In the genomic region with DNA sequence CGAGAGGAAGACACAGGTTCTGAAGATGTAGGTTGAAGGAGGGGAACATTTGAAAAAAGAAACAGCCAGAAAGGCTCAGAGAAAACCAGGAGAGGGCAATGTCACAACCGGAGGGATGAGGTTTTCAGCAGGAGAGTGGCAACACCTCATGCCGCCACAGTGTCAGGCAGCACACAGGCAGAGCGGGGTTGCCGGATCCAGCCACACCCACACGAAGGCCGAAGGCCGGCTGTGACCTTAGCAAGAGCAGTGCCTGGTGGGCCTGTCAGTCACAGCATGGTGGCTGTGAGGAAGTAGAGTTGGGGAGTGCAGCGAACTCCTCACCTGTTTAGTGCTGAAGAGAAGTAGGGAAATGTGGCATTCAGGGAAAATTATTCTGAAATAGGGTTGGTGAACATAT, we compare ENCODE assay signal across 12 cellular contexts. TPM values are rescaled to one million over a fixed set of nuclear protein-coding genes. Genes with fewer than 3 reads are reported as not detected.
DNase-seq lines count a peak whose midpoint lies in the region; ATAC-seq and TF ChIP-seq lines count a peak whose summit lies in the region.
"Had no signal": no experiment of that assay in that cellular context is flagged by ENCODE, and none has a peak within 500 bp of the region (broad histone marks: within the 10 kb centered on the region; RNA-seq: fewer than 3 reads in every experiment).

No MANE protein-coding gene starts in this region.

- peaks cover 24 to 40% (median 28%) of the 10 kb centered on the region in 4 donors for H3K4me1 Mint-ChIP-seq in CD4-positive, CD25-positive, alpha-beta regulatory T cell
- H3K4me1 Mint-ChIP-seq in GM23338 = peaks cover 2% of the 10 kb centered on the region; the same call in 1 of the 3 replicates
- no peaks in the 10 kb centered on the region for H3K4me1 Mint-ChIP-seq in WTC11

- POLR2A ChIA-PET in WTC11 (lab: Charles Lee) = no interaction called here

- H3K27me3 Mint-ChIP-seq in CD4-positive, CD25-positive, alpha-beta regulatory T cell = no peaks in the 10 kb centered on the region
- no peaks in the 10 kb centered on the region for H3K27me3 Mint-ChIP-seq in GM23338 (ENCODE audit: insufficient read depth, low read depth, poor library complexity)
- no peaks in the 10 kb centered on the region for H3K27me3 Mint-ChIP-seq in WTC11 (ENCODE audit: low read depth)

- no peak for TF ChIP-seq CTCF in GM23338 (conservative IDR thresholded peaks at IDR 0.05; ENCODE audit: low read depth in 2 of 2)
- no peak for TF ChIP-seq CTCF in WTC11 (IDR thresholded peaks at IDR 0.05)
- TF ChIP-seq CTCF in esophagus squamous epithelium (IDR thresholded peaks at IDR 0.05) = no peak

- no peaks in the 10 kb centered on the region for H3K4me1 ChIP-seq in CD4-positive, CD25-positive, alpha-beta regulatory T cell (ENCODE audit: control insufficient read depth, insufficient read depth, low read length, poor library complexity, severe bottlenecking)
- H3K4me1 ChIP-seq in GM23338 (ENCODE audit: insufficient read depth) = no peaks in the 10 kb centered on the region
- H3K4me1 ChIP-seq in esophagus squamous epithelium = no peaks in the 10 kb centered on the region
- H3K4me1 ChIP-seq: BE2C had no signal

- H2AFZ ChIP-seq in GM23338 = no peak overlapping the region

- intact Hi-C loops in esophagus squamous epithelium (cut with DNase I) = no loop called here

- WGBS in esophagus squamous epithelium, 2 donors = 91 to 93% methylated on average over 9 of the region's 9 CpGs

- no peak for ATAC-seq in CD4-positive, CD25-positive, alpha-beta regulatory T cell (ENCODE audit: low read depth in 2 of 2)
- ATAC-seq in GM23338 (peak; percentile 78), WTC11 (peak; percentile 90), GM19467 (IDR thresholded peaks at IDR 0.05; ENCODE audit: unreplicated experiment) (no peak)

- H3K27ac ChIP-seq in CD4-positive, CD25-positive, alpha-beta regulatory T cell (ENCODE audit: insufficient read depth, low read length, poor library complexity, severe bottlenecking) = no peak overlapping the region
- no peak overlapping the region for H3K27ac ChIP-seq in GM23338 (ENCODE audit: low read depth)
- H3K27ac ChIP-seq in esophagus squamous epithelium = no peak overlapping the region
- H3K27ac ChIP-seq: C4-2B had no signal

- 0 out of 2 replicates have a peak, but pooled peaks cover 2% of the 10 kb centered on the region for H4K20me1 ChIP-seq in GM23338 (replicated peaks; ENCODE audit: insufficient read depth)

- no peaks in the 10 kb centered on the region for H3F3A ChIP-seq in GM23338 (replicated peaks; ENCODE audit: low read depth)

- no peaks in the 10 kb centered on the region for H3K9me2 ChIP-seq in GM23338 (ENCODE audit: insufficient read depth)

- H3K36me3 Mint-ChIP-seq in CD4-positive, CD25-positive, alpha-beta regulatory T cell = peaks cover 86% of the 10 kb centered on the region
- H3K36me3 Mint-ChIP-seq in GM23338 (ENCODE audit: low read depth) = peaks cover 86% of the 10 kb centered on the region
- H3K36me3 Mint-ChIP-seq in WTC11 = peaks cover 64% of the 10 kb centered on the region

- peaks cover 0 to 8% of the 10 kb centered on the region in 2 experiments for H3K9me3 ChIP-seq in CD4-positive, CD25-positive, alpha-beta regulatory T cell (ENCODE audit: control insufficient read depth in 2 of 2, low read length in 2 of 2)
- peaks cover 0 to 5% (median 0%) of the 10 kb centered on the region in 3 donors for H3K9me3 ChIP-seq in esophagus squamous epithelium
- H3K9me3 ChIP-seq: BE2C had no signal

- peaks cover 0 to 14% (median 5%) of the 10 kb centered on the region in 7 donors for H3K9me3 Mint-ChIP-seq in CD4-positive, CD25-positive, alpha-beta regulatory T cell
- H3K9me3 Mint-ChIP-seq in GM23338 = peaks cover 12% of the 10 kb centered on the region; the same call in 2 of the 3 replicates
- H3K9me3 Mint-ChIP-seq in WTC11 = peaks cover 19% of the 10 kb centered on the region

- peaks cover 56% of the 10 kb centered on the region for H3K36me3 ChIP-seq in CD4-positive, CD25-positive, alpha-beta regulatory T cell (ENCODE audit: control insufficient read depth, insufficient read depth, low read length)
- H3K36me3 ChIP-seq in GM23338 (ENCODE audit: insufficient read depth) (peaks cover 24% of the 10 kb centered on the region), esophagus squamous epithelium (peaks cover 0 to 89% (median 12%) of the 10 kb centered on the region in 3 donors)

- no peak overlapping the region for H3K4me3 ChIP-seq in CD4-positive, CD25-positive, alpha-beta regulatory T cell (ENCODE audit: low read depth, low read length)
- no peak overlapping the region for H3K4me3 ChIP-seq in GM23338
- H3K4me3 ChIP-seq in esophagus squamous epithelium = no peak overlapping the region

- H3K27ac Mint-ChIP-seq in CD4-positive, CD25-positive, alpha-beta regulatory T cell = peak overlapping the region in 2 of 3 donors; percentile 52 to 77
- H3K27ac Mint-ChIP-seq in GM23338 (no peak overlapping the region), WTC11 (no peak overlapping the region)

- TF ChIP-seq POLR2A in esophagus squamous epithelium (IDR thresholded peaks at IDR 0.05) = no peak

- CTCF ChIA-PET in WTC11 (lab: Charles Lee) = no interaction called here

- H3K4me2 ChIP-seq in GM23338 = no peak overlapping the region

- no peaks in the 10 kb centered on the region for H3K27me3 ChIP-seq in CD4-positive, CD25-positive, alpha-beta regulatory T cell (ENCODE audit: control insufficient read depth, insufficient read depth, low read length)
- H3K27me3 ChIP-seq in GM23338 (ENCODE audit: insufficient read depth) (no peaks in the 10 kb centered on the region), esophagus squamous epithelium (no peaks in the 10 kb centered on the region)
- H3K27me3 ChIP-seq: BE2C had no signal

- H3K4me3 Mint-ChIP-seq in CD4-positive, CD25-positive, alpha-beta regulatory T cell = no peak overlapping the region
- H3K4me3 Mint-ChIP-seq in GM23338 (no peak overlapping the region), WTC11 (no peak overlapping the region)

- H3K79me2 ChIP-seq in GM23338 (replicated peaks; ENCODE audit: insufficient read depth) = peaks cover 21% of the 10 kb centered on the region; the same call in 1 of the 2 replicates

- no peak for DNase-seq in CD4-positive, CD25-positive, alpha-beta regulatory T cell
- DNase-seq in GM23338 (ENCODE audit: low spot score) = peak; percentile 30
- DNase-seq in WTC11 (ENCODE audit: low spot score) = no peak
- peak; percentile 14 for DNase-seq in iPS-NIHi11 (ENCODE audit: low spot score)
- no peak for DNase-seq in esophagus squamous epithelium (lab: John Stamatoyannopoulos, UW)
- DNase-seq in DMS 273 (lab: John Stamatoyannopoulos, UW; ENCODE audit: unreplicated experiment) = no peak
- DNase-seq in T1000 (lab: John Stamatoyannopoulos, UW) = no peak
- DNase-seq: BE2C, DMS 273 treated with DMSO at 0.1 percent for 48 hours, Karpas-422 had no signal

TF ChIP-seq in WTC11, 78 proteins besides CTCF, POLR2A, EP300 and RAD21 (continues in another document):
- TF ChIP-seq, protein P1, sequence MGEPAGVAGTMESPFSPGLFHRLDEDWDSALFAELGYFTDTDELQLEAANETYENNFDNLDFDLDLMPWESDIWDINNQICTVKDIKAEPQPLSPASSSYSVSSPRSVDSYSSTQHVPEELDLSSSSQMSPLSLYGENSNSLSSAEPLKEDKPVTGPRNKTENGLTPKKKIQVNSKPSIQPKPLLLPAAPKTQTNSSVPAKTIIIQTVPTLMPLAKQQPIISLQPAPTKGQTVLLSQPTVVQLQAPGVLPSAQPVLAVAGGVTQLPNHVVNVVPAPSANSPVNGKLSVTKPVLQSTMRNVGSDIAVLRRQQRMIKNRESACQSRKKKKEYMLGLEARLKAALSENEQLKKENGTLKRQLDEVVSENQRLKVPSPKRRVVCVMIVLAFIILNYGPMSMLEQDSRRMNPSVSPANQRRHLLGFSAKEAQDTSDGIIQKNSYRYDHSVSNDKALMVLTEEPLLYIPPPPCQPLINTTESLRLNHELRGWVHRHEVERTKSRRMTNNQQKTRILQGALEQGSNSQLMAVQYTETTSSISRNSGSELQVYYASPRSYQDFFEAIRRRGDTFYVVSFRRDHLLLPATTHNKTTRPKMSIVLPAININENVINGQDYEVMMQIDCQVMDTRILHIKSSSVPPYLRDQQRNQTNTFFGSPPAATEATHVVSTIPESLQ (CRISPR knock-in tag; IDR thresholded peaks at IDR 0.05) = no peak
- TF ChIP-seq, protein P2, sequence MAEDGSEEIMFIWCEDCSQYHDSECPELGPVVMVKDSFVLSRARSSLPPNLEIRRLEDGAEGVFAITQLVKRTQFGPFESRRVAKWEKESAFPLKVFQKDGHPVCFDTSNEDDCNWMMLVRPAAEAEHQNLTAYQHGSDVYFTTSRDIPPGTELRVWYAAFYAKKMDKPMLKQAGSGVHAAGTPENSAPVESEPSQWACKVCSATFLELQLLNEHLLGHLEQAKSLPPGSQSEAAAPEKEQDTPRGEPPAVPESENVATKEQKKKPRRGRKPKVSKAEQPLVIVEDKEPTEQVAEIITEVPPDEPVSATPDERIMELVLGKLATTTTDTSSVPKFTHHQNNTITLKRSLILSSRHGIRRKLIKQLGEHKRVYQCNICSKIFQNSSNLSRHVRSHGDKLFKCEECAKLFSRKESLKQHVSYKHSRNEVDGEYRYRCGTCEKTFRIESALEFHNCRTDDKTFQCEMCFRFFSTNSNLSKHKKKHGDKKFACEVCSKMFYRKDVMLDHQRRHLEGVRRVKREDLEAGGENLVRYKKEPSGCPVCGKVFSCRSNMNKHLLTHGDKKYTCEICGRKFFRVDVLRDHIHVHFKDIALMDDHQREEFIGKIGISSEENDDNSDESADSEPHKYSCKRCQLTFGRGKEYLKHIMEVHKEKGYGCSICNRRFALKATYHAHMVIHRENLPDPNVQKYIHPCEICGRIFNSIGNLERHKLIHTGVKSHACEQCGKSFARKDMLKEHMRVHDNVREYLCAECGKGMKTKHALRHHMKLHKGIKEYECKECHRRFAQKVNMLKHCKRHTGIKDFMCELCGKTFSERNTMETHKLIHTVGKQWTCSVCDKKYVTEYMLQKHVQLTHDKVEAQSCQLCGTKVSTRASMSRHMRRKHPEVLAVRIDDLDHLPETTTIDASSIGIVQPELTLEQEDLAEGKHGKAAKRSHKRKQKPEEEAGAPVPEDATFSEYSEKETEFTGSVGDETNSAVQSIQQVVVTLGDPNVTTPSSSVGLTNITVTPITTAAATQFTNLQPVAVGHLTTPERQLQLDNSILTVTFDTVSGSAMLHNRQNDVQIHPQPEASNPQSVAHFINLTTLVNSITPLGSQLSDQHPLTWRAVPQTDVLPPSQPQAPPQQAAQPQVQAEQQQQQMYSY (CRISPR knock-in tag; IDR thresholded peaks at IDR 0.05) = peak; percentile 44; the same call in 1 of the 2 replicates

RNA-seq across cellular contexts. Expression of gene HDDC2, which starts 14.0 kb away (rescaled TPM):
- total RNA-seq in CD4-positive, CD25-positive, alpha-beta regulatory T cell = 28.9 TPM
- polyA plus RNA-seq in CD4-positive, CD25-positive, alpha-beta regulatory T cell = 10 to 100 TPM; 80.7 to 92.6 (median 89.7) TPM
- total RNA-seq in GM23338 (2014; rRNA removed; shearing (Covaris generic)) = 69.4 and 69.5 TPM in 2 replicates
- 123 and 131 TPM in 2 replicates for polyA plus RNA-seq in GM23338 (2016; fragmentation: Nextera tagmentation; extraction: Ambion mirVana)
- total RNA-seq in WTC11 (2021) (69.8 to 75.7 TPM (median 73.5 TPM) in 3 replicates), esophagus squamous epithelium (10 to 100 TPM; 49.2 to 84.7 (median 53.3) TPM)

Comparison
In these comparisons a context has a peak if more than half of its experiments do, and no peak if none do; other contexts are left out.
1. ATAC-seq: peak in GM23338 (single experiment) and WTC11 (single experiment); none in CD4-positive, CD25-positive, alpha-beta regulatory T cell (0 of 2) and GM19467 (single experiment).
2. DNase-seq: peak in GM23338 (single experiment) and iPS-NIHi11 (single experiment); none in CD4-positive, CD25-positive, alpha-beta regulatory T cell (0 of 3), WTC11 (single experiment), esophagus squamous epithelium (single experiment), DMS 273 (single experiment) and T1000 (single experiment).
3. H3K27ac Mint-ChIP-seq: peak in CD4-positive, CD25-positive, alpha-beta regulatory T cell (2 of 3); none in GM23338 (single experiment) and WTC11 (single experiment).